Comparison of ENCODE assay signal across 18 cellular contexts in the genomic region with DNA sequence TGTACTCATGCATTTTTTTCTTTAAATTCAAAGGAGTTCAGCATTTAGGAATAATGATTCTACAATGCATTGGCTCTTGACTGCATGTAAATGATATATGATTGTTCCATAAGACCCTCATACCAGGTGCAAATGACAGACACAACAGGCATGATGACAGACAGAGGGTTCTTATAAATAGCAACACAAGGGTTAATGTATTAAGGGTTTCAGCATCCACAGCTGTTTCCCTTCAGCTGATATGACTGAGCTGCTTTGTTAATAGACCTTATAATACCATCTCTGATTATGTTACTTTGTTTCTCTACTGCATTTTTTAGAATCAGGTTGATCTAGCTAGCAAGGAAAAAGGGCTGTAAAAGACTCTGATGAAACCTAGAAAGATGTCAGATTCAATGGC.
"Had no signal": no experiment of that assay in that cellular context is flagged by ENCODE, and none has a peak within 500 bp of the region (broad histone marks: within the 10 kb centered on the region; RNA-seq: fewer than 3 reads in every experiment).

No MANE protein-coding gene starts in this region.

- FAIRE-seq: frontal cortex, TTC549 had no signal

- H3K27ac ChIP-seq: esophagus muscularis mucosa, left lung, transverse colon, uterus had no signal

- H3K27me3 ChIP-seq: esophagus muscularis mucosa, left lung, transverse colon, uterus had no signal

- H3K4me3 ChIP-seq: esophagus muscularis mucosa, left lung, lung, transverse colon, uterus had no signal

- H3K9me3 ChIP-seq: esophagus muscularis mucosa, transverse colon, uterus had no signal

- DNase-seq: activated CD4-positive, alpha-beta T cell treated with anti-CD3 and anti-CD28 coated beads for 1 hour; activated CD8-positive, alpha-beta memory T cell treated with anti-CD3 and anti-CD28 coated beads for 24 hours; activated CD8-positive, alpha-beta memory T cell treated with anti-CD3 and anti-CD28 coated beads, Interleukin-2, amount 50 U/mL, for 4 hours; activated T-cell treated with anti-CD3 and anti-CD28 coated beads, Interleukin-2, amount 50 U/mL, for 24 hours; aorta; effector CD4-positive, alpha-beta T cell; kidney glomerular epithelial cell; left lung; naive thymus-derived CD8-positive, alpha-beta T cell; stimulated activated CD4-positive, alpha-beta T cell treated with anti-CD3 and anti-CD28 coated beads, Interleukin-2, amount 100 ng/mL, for 48 hours; stimulated activated CD8-positive, alpha-beta memory T cell treated with anti-CD3 and anti-CD28 coated beads, Interleukin-4, amount 100 ng/mL, for 48 hours; stimulated activated naive B cell treated with anti-CD40 and anti-IgM and Interleukin-4, amounts not matched to agents 10 μg/mL and 1 μg/mL and 100 μg/mL, for 72 hours; transverse colon; uterus had no signal

- H3K4me1 ChIP-seq: esophagus muscularis mucosa, left lung, transverse colon, uterus had no signal

- H3K36me3 ChIP-seq: esophagus muscularis mucosa, left lung, transverse colon, uterus had no signal
